Comparison of ENCODE assay signal across 1 cellular context in the genomic region with DNA sequence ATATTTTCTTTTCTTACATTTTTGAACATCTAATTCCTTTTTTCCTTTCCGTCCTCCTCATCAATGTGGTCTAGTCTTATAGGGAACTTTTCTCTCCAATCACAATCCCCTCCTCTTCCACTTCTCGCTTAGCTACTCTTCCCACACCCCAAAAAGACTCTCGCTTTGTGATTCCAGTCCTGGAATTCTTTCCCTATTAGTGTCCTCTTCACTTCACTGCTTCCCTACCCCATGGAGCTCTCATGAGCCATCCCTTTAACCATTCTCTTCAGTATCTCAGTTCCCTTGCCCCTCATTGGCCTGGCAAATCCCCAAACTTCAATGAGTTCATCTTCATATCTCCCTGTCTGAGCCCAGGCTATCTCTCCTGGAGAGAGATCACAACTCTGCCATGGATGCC.
TF ChIP-seq lines count a peak whose summit lies in the region.

No MANE protein-coding gene starts in this region.

TF ChIP-seq in GM23338, 12 proteins besides CTCF, POLR2A, EP300 and RAD21 (continued from another document):
- TF ChIP-seq, protein P1, sequence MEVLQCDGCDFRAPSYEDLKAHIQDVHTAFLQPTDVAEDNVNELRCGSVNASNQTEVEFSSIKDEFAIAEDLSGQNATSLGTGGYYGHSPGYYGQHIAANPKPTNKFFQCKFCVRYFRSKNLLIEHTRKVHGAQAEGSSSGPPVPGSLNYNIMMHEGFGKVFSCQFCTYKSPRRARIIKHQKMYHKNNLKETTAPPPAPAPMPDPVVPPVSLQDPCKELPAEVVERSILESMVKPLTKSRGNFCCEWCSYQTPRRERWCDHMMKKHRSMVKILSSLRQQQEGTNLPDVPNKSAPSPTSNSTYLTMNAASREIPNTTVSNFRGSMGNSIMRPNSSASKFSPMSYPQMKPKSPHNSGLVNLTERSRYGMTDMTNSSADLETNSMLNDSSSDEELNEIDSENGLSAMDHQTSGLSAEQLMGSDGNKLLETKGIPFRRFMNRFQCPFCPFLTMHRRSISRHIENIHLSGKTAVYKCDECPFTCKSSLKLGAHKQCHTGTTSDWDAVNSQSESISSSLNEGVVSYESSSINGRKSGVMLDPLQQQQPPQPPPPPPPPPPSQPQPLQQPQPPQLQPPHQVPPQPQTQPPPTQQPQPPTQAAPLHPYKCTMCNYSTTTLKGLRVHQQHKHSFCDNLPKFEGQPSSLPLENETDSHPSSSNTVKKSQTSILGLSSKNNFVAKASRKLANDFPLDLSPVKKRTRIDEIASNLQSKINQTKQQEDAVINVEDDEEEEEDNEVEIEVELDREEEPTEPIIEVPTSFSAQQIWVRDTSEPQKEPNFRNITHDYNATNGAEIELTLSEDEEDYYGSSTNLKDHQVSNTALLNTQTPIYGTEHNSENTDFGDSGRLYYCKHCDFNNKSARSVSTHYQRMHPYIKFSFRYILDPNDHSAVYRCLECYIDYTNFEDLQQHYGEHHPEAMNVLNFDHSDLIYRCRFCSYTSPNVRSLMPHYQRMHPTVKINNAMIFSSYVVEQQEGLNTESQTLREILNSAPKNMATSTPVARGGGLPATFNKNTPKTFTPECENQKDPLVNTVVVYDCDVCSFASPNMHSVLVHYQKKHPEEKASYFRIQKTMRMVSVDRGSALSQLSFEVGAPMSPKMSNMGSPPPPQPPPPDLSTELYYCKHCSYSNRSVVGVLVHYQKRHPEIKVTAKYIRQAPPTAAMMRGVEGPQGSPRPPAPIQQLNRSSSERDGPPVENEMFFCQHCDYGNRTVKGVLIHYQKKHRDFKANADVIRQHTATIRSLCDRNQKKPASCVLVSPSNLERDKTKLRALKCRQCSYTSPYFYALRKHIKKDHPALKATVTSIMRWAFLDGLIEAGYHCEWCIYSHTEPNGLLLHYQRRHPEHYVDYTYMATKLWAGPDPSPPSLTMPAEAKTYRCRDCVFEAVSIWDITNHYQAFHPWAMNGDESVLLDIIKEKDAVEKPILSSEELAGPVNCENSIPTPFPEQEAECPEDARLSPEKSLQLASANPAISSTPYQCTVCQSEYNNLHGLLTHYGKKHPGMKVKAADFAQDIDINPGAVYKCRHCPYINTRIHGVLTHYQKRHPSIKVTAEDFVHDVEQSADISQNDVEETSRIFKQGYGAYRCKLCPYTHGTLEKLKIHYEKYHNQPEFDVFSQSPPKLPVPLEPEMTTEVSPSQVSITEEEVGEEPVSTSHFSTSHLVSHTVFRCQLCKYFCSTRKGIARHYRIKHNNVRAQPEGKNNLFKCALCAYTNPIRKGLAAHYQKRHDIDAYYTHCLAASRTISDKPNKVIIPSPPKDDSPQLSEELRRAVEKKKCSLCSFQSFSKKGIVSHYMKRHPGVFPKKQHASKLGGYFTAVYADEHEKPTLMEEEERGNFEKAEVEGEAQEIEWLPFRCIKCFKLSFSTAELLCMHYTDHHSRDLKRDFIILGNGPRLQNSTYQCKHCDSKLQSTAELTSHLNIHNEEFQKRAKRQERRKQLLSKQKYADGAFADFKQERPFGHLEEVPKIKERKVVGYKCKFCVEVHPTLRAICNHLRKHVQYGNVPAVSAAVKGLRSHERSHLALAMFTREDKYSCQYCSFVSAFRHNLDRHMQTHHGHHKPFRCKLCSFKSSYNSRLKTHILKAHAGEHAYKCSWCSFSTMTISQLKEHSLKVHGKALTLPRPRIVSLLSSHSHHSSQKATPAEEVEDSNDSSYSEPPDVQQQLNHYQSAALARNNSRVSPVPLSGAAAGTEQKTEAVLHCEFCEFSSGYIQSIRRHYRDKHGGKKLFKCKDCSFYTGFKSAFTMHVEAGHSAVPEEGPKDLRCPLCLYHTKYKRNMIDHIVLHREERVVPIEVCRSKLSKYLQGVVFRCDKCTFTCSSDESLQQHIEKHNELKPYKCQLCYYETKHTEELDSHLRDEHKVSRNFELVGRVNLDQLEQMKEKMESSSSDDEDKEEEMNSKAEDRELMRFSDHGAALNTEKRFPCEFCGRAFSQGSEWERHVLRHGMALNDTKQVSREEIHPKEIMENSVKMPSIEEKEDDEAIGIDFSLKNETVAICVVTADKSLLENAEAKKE (CRISPR knock-in tag; IDR thresholded peaks at IDR 0.05): no peak
- TF ChIP-seq CREB1 (CRISPR knock-in tag; IDR thresholded peaks at IDR 0.05; ENCODE audit: low read depth): no peak
- TF ChIP-seq STAT1 (IDR thresholded peaks at IDR 0.05; ENCODE audit: unreplicated experiment): no peak
- TF ChIP-seq, protein P2, sequence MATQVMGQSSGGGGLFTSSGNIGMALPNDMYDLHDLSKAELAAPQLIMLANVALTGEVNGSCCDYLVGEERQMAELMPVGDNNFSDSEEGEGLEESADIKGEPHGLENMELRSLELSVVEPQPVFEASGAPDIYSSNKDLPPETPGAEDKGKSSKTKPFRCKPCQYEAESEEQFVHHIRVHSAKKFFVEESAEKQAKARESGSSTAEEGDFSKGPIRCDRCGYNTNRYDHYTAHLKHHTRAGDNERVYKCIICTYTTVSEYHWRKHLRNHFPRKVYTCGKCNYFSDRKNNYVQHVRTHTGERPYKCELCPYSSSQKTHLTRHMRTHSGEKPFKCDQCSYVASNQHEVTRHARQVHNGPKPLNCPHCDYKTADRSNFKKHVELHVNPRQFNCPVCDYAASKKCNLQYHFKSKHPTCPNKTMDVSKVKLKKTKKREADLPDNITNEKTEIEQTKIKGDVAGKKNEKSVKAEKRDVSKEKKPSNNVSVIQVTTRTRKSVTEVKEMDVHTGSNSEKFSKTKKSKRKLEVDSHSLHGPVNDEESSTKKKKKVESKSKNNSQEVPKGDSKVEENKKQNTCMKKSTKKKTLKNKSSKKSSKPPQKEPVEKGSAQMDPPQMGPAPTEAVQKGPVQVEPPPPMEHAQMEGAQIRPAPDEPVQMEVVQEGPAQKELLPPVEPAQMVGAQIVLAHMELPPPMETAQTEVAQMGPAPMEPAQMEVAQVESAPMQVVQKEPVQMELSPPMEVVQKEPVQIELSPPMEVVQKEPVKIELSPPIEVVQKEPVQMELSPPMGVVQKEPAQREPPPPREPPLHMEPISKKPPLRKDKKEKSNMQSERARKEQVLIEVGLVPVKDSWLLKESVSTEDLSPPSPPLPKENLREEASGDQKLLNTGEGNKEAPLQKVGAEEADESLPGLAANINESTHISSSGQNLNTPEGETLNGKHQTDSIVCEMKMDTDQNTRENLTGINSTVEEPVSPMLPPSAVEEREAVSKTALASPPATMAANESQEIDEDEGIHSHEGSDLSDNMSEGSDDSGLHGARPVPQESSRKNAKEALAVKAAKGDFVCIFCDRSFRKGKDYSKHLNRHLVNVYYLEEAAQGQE (IDR thresholded peaks at IDR 0.05; ENCODE audit: unreplicated experiment): no peak
- no peak for TF ChIP-seq ZNF114 (CRISPR knock-in tag; IDR thresholded peaks at IDR 0.05)
- TF ChIP-seq POLR2AphosphoS5 (IDR thresholded peaks at IDR 0.05; ENCODE audit: low read depth): no peak
- TF ChIP-seq JUNB (IDR thresholded peaks at IDR 0.05; ENCODE audit: unreplicated experiment): no peak
- TF ChIP-seq, protein P3, sequence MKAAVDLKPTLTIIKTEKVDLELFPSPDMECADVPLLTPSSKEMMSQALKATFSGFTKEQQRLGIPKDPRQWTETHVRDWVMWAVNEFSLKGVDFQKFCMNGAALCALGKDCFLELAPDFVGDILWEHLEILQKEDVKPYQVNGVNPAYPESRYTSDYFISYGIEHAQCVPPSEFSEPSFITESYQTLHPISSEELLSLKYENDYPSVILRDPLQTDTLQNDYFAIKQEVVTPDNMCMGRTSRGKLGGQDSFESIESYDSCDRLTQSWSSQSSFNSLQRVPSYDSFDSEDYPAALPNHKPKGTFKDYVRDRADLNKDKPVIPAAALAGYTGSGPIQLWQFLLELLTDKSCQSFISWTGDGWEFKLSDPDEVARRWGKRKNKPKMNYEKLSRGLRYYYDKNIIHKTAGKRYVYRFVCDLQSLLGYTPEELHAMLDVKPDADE (IDR thresholded peaks at IDR 0.05): no peak
- no peak for TF ChIP-seq EZH2 (IDR thresholded peaks at IDR 0.05; ENCODE audit: low read depth, unreplicated experiment)
- no peak for TF ChIP-seq EZH2phosphoT487 (IDR thresholded peaks at IDR 0.05; ENCODE audit: unreplicated experiment)
